ENCODE assay signal across 9 cellular contexts in the genomic region with DNA sequence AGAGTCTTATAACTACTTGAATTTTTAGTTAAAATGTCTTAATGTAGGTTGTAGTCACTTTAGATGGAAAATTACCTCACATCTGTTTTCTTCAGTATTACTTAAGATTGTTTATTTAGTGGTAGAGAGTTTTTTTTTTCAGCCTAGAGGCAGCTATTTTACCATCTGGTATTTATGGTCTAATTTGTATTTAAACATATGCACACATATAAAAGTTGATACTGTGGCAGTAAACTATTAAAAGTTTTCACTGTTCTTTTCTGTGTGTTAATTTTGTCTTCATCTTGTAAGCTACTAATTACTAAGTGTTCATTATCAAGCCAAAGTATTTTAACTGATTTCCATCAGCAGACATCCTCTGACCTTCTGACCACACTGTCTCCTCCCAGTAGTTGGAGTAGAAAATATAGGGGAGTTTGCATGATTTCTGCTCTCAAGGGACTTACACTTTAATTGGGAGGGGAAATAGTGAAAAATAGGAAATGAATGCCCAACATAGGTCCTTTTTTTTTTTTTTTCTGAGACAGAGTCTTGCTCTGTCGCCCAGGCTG. TPM values are rescaled to one million over a fixed set of nuclear protein-coding genes. Genes with fewer than 3 reads are reported as not detected.
DNase-seq lines count a peak whose midpoint lies in the region; ATAC-seq and TF ChIP-seq lines count a peak whose summit lies in the region.
"Had no signal": no experiment of that assay in that cellular context is flagged by ENCODE, and none has a peak within 500 bp of the region (broad histone marks: within the 10 kb centered on the region; RNA-seq: fewer than 3 reads in every experiment).

No MANE protein-coding gene starts in this region.

- TF ChIP-seq CTCF in heart left ventricle (IDR thresholded peaks at IDR 0.05): no peak
- TF ChIP-seq CTCF in right atrium auricular region (IDR thresholded peaks at IDR 0.05): no peak
- TF ChIP-seq CTCF in OCI-LY3 (IDR thresholded peaks at IDR 0.05; ENCODE audit: low read depth, low read length): no peak
- no peak for TF ChIP-seq CTCF in endodermal cell (conservative IDR thresholded peaks at IDR 0.05)

- ATAC-seq in heart left ventricle (no peak), HG03442 (IDR thresholded peaks at IDR 0.05; ENCODE audit: unreplicated experiment) (no peak)

- 55 to 78% (median 59%) methylated on average over 1 of the region's 1 CpG for WGBS in heart left ventricle, 4 donors
- WGBS in endodermal cell (ENCODE audit: insufficient coverage in 1 of 2, insufficient read length in 1 of 2), 2 experiments: 100% methylated on average over 1 of the region's 1 CpG; no CpG with 5 or more reads in 1 of the 2 experiments
- 88% methylated on average over 1 of the region's 1 CpG for WGBS in thymus

- H3K79me2 ChIP-seq in OCI-LY3 (ENCODE audit: low read length): peaks cover 70% of the 10 kb centered on the region

- H3K4me2 ChIP-seq in OCI-LY3 (ENCODE audit: low read length): peak overlapping the region; percentile 88

- H3K27ac ChIP-seq in heart left ventricle: peak overlapping the region in 7 of 12 donors; percentile 12 to 63 (median 39)
- H3K27ac ChIP-seq in right atrium auricular region: no peak overlapping the region
- peak overlapping the region; percentile 86 for H3K27ac ChIP-seq in OCI-LY3 (ENCODE audit: low read length)
- H3K27ac ChIP-seq in endodermal cell (ENCODE audit: low read depth, low read length): no peak overlapping the region
- H3K27ac ChIP-seq in thymus (ENCODE audit: low read depth): peak overlapping the region; percentile 5

- intact Hi-C loops in heart left ventricle (cut with DNase I): no loop called here

- H3K4me3 ChIP-seq in heart left ventricle: peak overlapping the region in 1 of 12 donors; percentile 12
- no peak overlapping the region for H3K4me3 ChIP-seq in right atrium auricular region
- H3K4me3 ChIP-seq in OCI-LY3 (ENCODE audit: low read length): peak overlapping the region; percentile 79
- H3K4me3 ChIP-seq in endodermal cell (ENCODE audit: low read length): no peak overlapping the region
- H3K4me3 ChIP-seq in thymus (ENCODE audit: low read length): no peak overlapping the region

- no peaks in the 10 kb centered on the region for H3K27me3 Mint-ChIP-seq in endodermal cell (ENCODE audit: insufficient read depth)

- no peaks in the 10 kb centered on the region for H3K9me3 ChIP-seq in heart left ventricle
- H3K9me3 ChIP-seq in right atrium auricular region: no peaks in the 10 kb centered on the region
- H3K9me3 ChIP-seq in OCI-LY3 (ENCODE audit: insufficient read depth, low read length): no peaks in the 10 kb centered on the region
- H3K9me3 ChIP-seq in endodermal cell (ENCODE audit: control insufficient read depth, low read length): no peaks in the 10 kb centered on the region
- H3K9me3 ChIP-seq in thymus (ENCODE audit: control insufficient read depth): no peaks in the 10 kb centered on the region
- H3K9me3 ChIP-seq: Caco-2 had no signal

- no peak for TF ChIP-seq POLR2A in heart left ventricle (IDR thresholded peaks at IDR 0.05)

- peaks cover 44% of the 10 kb centered on the region for H4K20me1 ChIP-seq in OCI-LY3 (ENCODE audit: insufficient read depth, low read length)

- no peaks in the 10 kb centered on the region for H3K9me3 Mint-ChIP-seq in endodermal cell

- H3K36me3 ChIP-seq in heart left ventricle (no peaks in the 10 kb centered on the region), right atrium auricular region (no peaks in the 10 kb centered on the region), OCI-LY3 (replicated peaks; ENCODE audit: low read depth, low read length) (peaks cover 38% of the 10 kb centered on the region), endodermal cell (ENCODE audit: control insufficient read depth, insufficient read depth, low read length) (peaks cover 8% of the 10 kb centered on the region), thymus (ENCODE audit: control insufficient read depth, insufficient read depth) (no peaks in the 10 kb centered on the region)

- peaks cover 26% of the 10 kb centered on the region for H3K36me3 Mint-ChIP-seq in endodermal cell (ENCODE audit: low read depth)

- peaks cover 53% of the 10 kb centered on the region for H3K4me1 Mint-ChIP-seq in endodermal cell

- H2AFZ ChIP-seq in OCI-LY3 (ENCODE audit: low read depth, low read length): no peak overlapping the region

- H3K9ac ChIP-seq in OCI-LY3 (ENCODE audit: low read length) (peak overlapping the region; percentile 92), endodermal cell (ENCODE audit: extremely low read depth, low read length, poor library complexity, severe bottlenecking) (no peak overlapping the region)

- H3K27me3 ChIP-seq in heart left ventricle (peaks cover 0 to 84% (median 18%) of the 10 kb centered on the region in 9 donors), right atrium auricular region (peaks cover 0 to 14% of the 10 kb centered on the region in 2 donors), OCI-LY3 (ENCODE audit: low read depth, low read length) (no peaks in the 10 kb centered on the region), endodermal cell (ENCODE audit: control insufficient read depth, insufficient read depth, low read length, poor library complexity, severe bottlenecking) (no peaks in the 10 kb centered on the region), thymus (ENCODE audit: control insufficient read depth, insufficient read depth) (no peaks in the 10 kb centered on the region)

- peak overlapping the region; percentile 22 for H3K27ac Mint-ChIP-seq in endodermal cell

- H3K4me3 Mint-ChIP-seq in endodermal cell: peak overlapping the region; percentile 34

- peaks cover 0 to 55% (median 15%) of the 10 kb centered on the region in 12 donors for H3K4me1 ChIP-seq in heart left ventricle
- H3K4me1 ChIP-seq in right atrium auricular region: peaks cover 0 to 19% of the 10 kb centered on the region in 2 donors
- H3K4me1 ChIP-seq in OCI-LY3 (ENCODE audit: low read length): peaks cover 71% of the 10 kb centered on the region
- H3K4me1 ChIP-seq in endodermal cell (ENCODE audit: control insufficient read depth, insufficient read depth, low read length): peaks cover 5% of the 10 kb centered on the region
- peaks cover 18% of the 10 kb centered on the region for H3K4me1 ChIP-seq in thymus (ENCODE audit: control insufficient read depth, insufficient read depth, low read length)
- H3K4me1 ChIP-seq: Caco-2 had no signal

- DNase-seq in heart left ventricle (no peak), right atrium auricular region (ENCODE audit: low spot score) (no peak), endodermal cell (no peak), hepatic stellate cell (ENCODE audit: low spot score) (no peak), GM03348 (ENCODE audit: low spot score) (no peak)
- DNase-seq: Caco-2 had no signal

RNA-seq across cellular contexts. Expression of a gene that starts 4.3 kb away (rescaled TPM):
- total RNA-seq in heart left ventricle (1 to 10 TPM in 2 of 9 donors, under 1 TPM in 5, not detected in 2; 0.15 to 1.8 (median 0.37) TPM), right atrium auricular region (under 1 TPM; 0.22 to 0.75 TPM), endodermal cell (100 to 1,000 TPM in 1 of 2 donors, 10 to 100 TPM in 1; 56.6 to 106 TPM)
- polyA plus RNA-seq in heart left ventricle (under 1 TPM; 0.15 to 0.40 TPM), thymus (20.0 TPM)
- 17.2 TPM for polyA plus RNA-seq in endodermal cell (2013, experiment 1 of 2)
- 10.3 TPM for polyA plus RNA-seq in endodermal cell (2013, experiment 2 of 2)

Comparison
In these comparisons a context has a peak if more than half of its experiments do, and no peak if none do; other contexts are left out.
1. H3K27ac ChIP-seq: peak in heart left ventricle (7 of 12), OCI-LY3 (single experiment) and thymus (single experiment); none in right atrium auricular region (0 of 2) and endodermal cell (single experiment).
2. RNA of a gene that starts 4.3 kb away (total RNA-seq): 56.6 to 106 TPM in endodermal cell; 0.22 to 0.75 TPM in right atrium auricular region and 0.15 to 1.8 TPM in heart left ventricle; every median in the first group is over 10 times any median in the second.